In genomic region chr1:156677616-156678596, GRCh38 we compare ENCODE assay signal across 8 cellular contexts. TPM values are rescaled to one million over a fixed set of nuclear protein-coding genes. Genes with fewer than 3 reads are reported as not detected.
DNase-seq lines count a peak whose midpoint lies in the region; ATAC-seq and TF ChIP-seq lines count a peak whose summit lies in the region.

No MANE protein-coding gene starts in this region.

- WGBS in ectodermal cell, 2 experiments: 10 to 11% methylated on average over 22 of the region's 22 CpGs
- WGBS in thyroid gland, 2 donors: 3 to 4% methylated on average over 22 of the region's 22 CpGs

- H3F3A ChIP-seq in SU-DHL-6 (ENCODE audit: insufficient read depth): no peaks in the 10 kb centered on the region

- no peaks in the 10 kb centered on the region for H3K36me3 ChIP-seq in SU-DHL-6 (ENCODE audit: low read length)
- peaks cover 4% of the 10 kb centered on the region for H3K36me3 ChIP-seq in ectodermal cell (ENCODE audit: control insufficient read depth, insufficient read depth, low read length)
- no peaks in the 10 kb centered on the region for H3K36me3 ChIP-seq in lower lobe of right lung
- no peaks in the 10 kb centered on the region for H3K36me3 ChIP-seq in thyroid gland

- TF ChIP-seq POLR2A in thyroid gland (IDR thresholded peaks at IDR 0.05): no peak

- no peaks in the 10 kb centered on the region for H3K79me2 ChIP-seq in SU-DHL-6 (ENCODE audit: insufficient read depth, low read length)

- DNase-seq in stimulated activated naive CD4-positive, alpha-beta T cell (lab: John Stamatoyannopoulos, UW): peak in 4 of 6 experiments; percentile 6 to 43 (median 22)
- no peak for DNase-seq in stimulated activated naive CD4-positive, alpha-beta T cell treated with Interleukin-2 at 50 U/mL for 16 hours (lab: John Stamatoyannopoulos, UW)
- DNase-seq in NCI-H1092 (lab: John Stamatoyannopoulos, UW) (peak; percentile 30), lower lobe of right lung (peak; percentile 62), thyroid gland (peak; percentile 37 to 50)

- H3K4me1 ChIP-seq in ectodermal cell (ENCODE audit: control insufficient read depth, insufficient read depth, low read length) (peaks cover 14% of the 10 kb centered on the region), lower lobe of right lung (peaks cover 32% of the 10 kb centered on the region), thyroid gland (peaks cover 8 to 12% of the 10 kb centered on the region in 2 donors)

- ATAC-seq in lower lobe of right lung (peak; percentile 72 to 79), GM18502 (IDR thresholded peaks at IDR 0.05; ENCODE audit: poor library complexity, unreplicated experiment) (no peak)

- no peak overlapping the region for H3K4me2 ChIP-seq in SU-DHL-6 (ENCODE audit: low read depth, low read length, poor library complexity, severe bottlenecking)

- H2AFZ ChIP-seq in SU-DHL-6 (ENCODE audit: low read depth, low read length, severe bottlenecking): no peak overlapping the region

- H3K27me3 ChIP-seq in SU-DHL-6 (ENCODE audit: low read length) (no peaks in the 10 kb centered on the region), ectodermal cell (ENCODE audit: control insufficient read depth, insufficient read depth, low read length, poor library complexity, severe bottlenecking) (peaks cover 7% of the 10 kb centered on the region), lower lobe of right lung (ENCODE audit: low read depth) (peaks cover 58% of the 10 kb centered on the region), thyroid gland (peaks cover 8% of the 10 kb centered on the region)

- H3K9me3 ChIP-seq in SU-DHL-6 (ENCODE audit: insufficient read depth, low read length): no peaks in the 10 kb centered on the region
- H3K9me3 ChIP-seq in ectodermal cell (ENCODE audit: control insufficient read depth, low read length): no peaks in the 10 kb centered on the region
- no peaks in the 10 kb centered on the region for H3K9me3 ChIP-seq in lower lobe of right lung
- H3K9me3 ChIP-seq in thyroid gland: no peaks in the 10 kb centered on the region

- H4K20me1 ChIP-seq in SU-DHL-6 (ENCODE audit: low read depth, low read length): no peaks in the 10 kb centered on the region

- TF ChIP-seq CTCF in SU-DHL-6 (IDR thresholded peaks at IDR 0.05; ENCODE audit: insufficient read depth, low read length, poor library complexity, severe bottlenecking) (peak; percentile 69), lower lobe of right lung (IDR thresholded peaks at IDR 0.05) (peak; percentile 75), thyroid gland (IDR thresholded peaks at IDR 0.05) (peak; percentile 56 to 77 (median 64))

- H3K9ac ChIP-seq in SU-DHL-6 (ENCODE audit: low read length): no peak overlapping the region

- intact Hi-C loops in lower lobe of right lung (cut with DNase I): no loop called here
- intact Hi-C loops in thyroid gland (cut with DNase I): no loop called here

- H3K27ac ChIP-seq in SU-DHL-6 (ENCODE audit: low read depth, low read length): no peak overlapping the region
- H3K27ac ChIP-seq in ectodermal cell (ENCODE audit: insufficient read depth, low read depth, low read length, poor library complexity, severe bottlenecking): peak overlapping the region; percentile 4
- peak overlapping the region; percentile 82 for H3K27ac ChIP-seq in lower lobe of right lung
- H3K27ac ChIP-seq in thyroid gland: peak overlapping the region in 2 of 3 donors; percentile 46 to 50

- no peak overlapping the region for H3K4me3 ChIP-seq in SU-DHL-6 (ENCODE audit: insufficient read depth, low read length, poor library complexity, severe bottlenecking)
- H3K4me3 ChIP-seq in ectodermal cell (ENCODE audit: insufficient read depth, low read depth, low read length): peak overlapping the region; percentile 95
- H3K4me3 ChIP-seq in lower lobe of right lung: peak overlapping the region; percentile 64
- peak overlapping the region in 1 of 3 donors; percentile 23 for H3K4me3 ChIP-seq in thyroid gland (replicated peaks in 1 of 3)

- no peaks in the 10 kb centered on the region for H3K9me2 ChIP-seq in SU-DHL-6 (replicated peaks; ENCODE audit: insufficient read depth, low read length)

RNA-seq across cellular contexts. Expression of gene NES, which starts 0.7 kb away (rescaled TPM):
- 303 TPM for polyA plus RNA-seq in ectodermal cell (2013, experiment 1 of 4)
- 335 TPM for polyA plus RNA-seq in ectodermal cell (2013, experiment 2 of 4)
- 231 TPM for polyA plus RNA-seq in ectodermal cell (2013, experiment 3 of 4)
- polyA plus RNA-seq in ectodermal cell (2013, experiment 4 of 4): 248 TPM
- total RNA-seq in lower lobe of right lung (39.8 TPM), thyroid gland (10 to 100 TPM in 2 of 4 donors, 1 to 10 TPM in 2; 4.3 to 10.4 (median 9.0) TPM)

RNA-seq across cellular contexts. Expression of gene CRABP2, which starts 27.5 kb away (rescaled TPM):
- 697 TPM for polyA plus RNA-seq in ectodermal cell (2013, experiment 1 of 4)
- polyA plus RNA-seq in ectodermal cell (2013, experiment 2 of 4): 522 TPM
- 545 TPM for polyA plus RNA-seq in ectodermal cell (2013, experiment 3 of 4)
- 604 TPM for polyA plus RNA-seq in ectodermal cell (2013, experiment 4 of 4)
- 2.1 TPM for total RNA-seq in lower lobe of right lung
- 10 to 100 TPM in 1 of 4 donors, 1 to 10 TPM in 2, not detected in 1; 3.0 to 15.3 (median 4.5) TPM for total RNA-seq in thyroid gland

RNA-seq across cellular contexts. Expression of gene BCAN, which starts 36.0 kb away (rescaled TPM):
- 0.93 TPM for polyA plus RNA-seq in ectodermal cell (2013, experiment 1 of 4)
- polyA plus RNA-seq in ectodermal cell (2013, experiment 2 of 4): 0.48 TPM
- 0.48 TPM for polyA plus RNA-seq in ectodermal cell (2013, experiment 3 of 4)
- 0.61 TPM for polyA plus RNA-seq in ectodermal cell (2013, experiment 4 of 4)
- total RNA-seq in lower lobe of right lung: not detected
- total RNA-seq in thyroid gland: 1 to 10 TPM in 1 of 4 donors, under 1 TPM in 1, not detected in 2; 0.54 to 1.1 TPM

RNA-seq across cellular contexts. Expression of gene METTL25B, which starts 50.4 kb away (rescaled TPM):
- polyA plus RNA-seq in ectodermal cell (2013, experiment 1 of 4): 36.4 TPM
- polyA plus RNA-seq in ectodermal cell (2013, experiment 2 of 4): 38.3 TPM
- 38.8 TPM for polyA plus RNA-seq in ectodermal cell (2013, experiment 3 of 4)
- polyA plus RNA-seq in ectodermal cell (2013, experiment 4 of 4): 44.8 TPM
- 41.0 TPM for total RNA-seq in lower lobe of right lung
- 10 to 100 TPM; 15.5 to 33.4 (median 25.3) TPM for total RNA-seq in thyroid gland

RNA-seq across cellular contexts. Expression of gene ISG20L2, which starts 50.7 kb away (rescaled TPM):
- 53.3 TPM for polyA plus RNA-seq in ectodermal cell (2013, experiment 1 of 4)
- polyA plus RNA-seq in ectodermal cell (2013, experiment 2 of 4): 51.6 TPM
- 30.4 TPM for polyA plus RNA-seq in ectodermal cell (2013, experiment 3 of 4)
- polyA plus RNA-seq in ectodermal cell (2013, experiment 4 of 4): 36.2 TPM
- total RNA-seq in lower lobe of right lung (22.6 TPM), thyroid gland (10 to 100 TPM; 13.6 to 34.9 (median 18.2) TPM)
